ENCODE assay signal across 32 cellular contexts in genomic region chr10:65149878-65150277, GRCh38.
"Had no signal": no experiment of that assay in that cellular context is flagged by ENCODE, and none has a peak within 500 bp of the region (broad histone marks: within the 10 kb centered on the region; RNA-seq: fewer than 3 reads in every experiment).

No MANE protein-coding gene starts in this region.

- H3K4me1 ChIP-seq: adrenal gland, body of pancreas, breast epithelium had no signal

- DNase-seq: activated B cell treated with CpG ODN at 0.5 μM for 24 hours; activated CD4-positive, alpha-beta memory T cell treated with anti-CD3 and anti-CD28 coated beads for 36 hours; activated CD4-positive, alpha-beta T cell treated with anti-CD3 and anti-CD28 coated beads for 4 hours; activated CD4-positive, alpha-beta T cell treated with anti-CD3 and anti-CD28 coated beads, Interleukin-2, amount 10 ng/mL, durations not matched to agents 24 days and 14 days; activated CD4-positive, alpha-beta T cell treated with anti-CD3 and anti-CD28 coated beads, Interleukin-2, amount 50 U/mL, for 1 hour; activated CD4-positive, alpha-beta T cell treated with anti-CD3 and anti-CD28 coated beads, Interleukin-2, amount 50 U/mL, for 4 hours; activated CD4-positive, CD25-positive, alpha-beta regulatory T cell treated with anti-CD3 and anti-CD28 coated beads, Interleukin-2, amount 50 U/mL, for 72 hours; activated CD8-positive, alpha-beta memory T cell treated with anti-CD3 and anti-CD28 coated beads, Interleukin-2, amount 50 U/mL, for 4 hours; activated CD8-positive, alpha-beta T cell treated with anti-CD3 and anti-CD28 coated beads for 36 hours; activated effector memory CD4-positive, alpha-beta T cell treated with anti-CD3 and anti-CD28 coated beads, Interleukin-2, amount 50 U/mL, for 16 hours; activated gamma-delta T cell treated with Interleukin-2 at 50 U/mL for 16 hours; activated naive CD4-positive, alpha-beta T cell; activated naive CD4-positive, alpha-beta T cell treated with anti-CD3 and anti-CD28 coated beads for 36 hours; activated naive CD4-positive, alpha-beta T cell treated with anti-CD3 and anti-CD28 coated beads, Interleukin-2, amount 50 U/mL, for 16 hours; activated naive CD8-positive, alpha-beta T cell treated with anti-CD3 and anti-CD28 coated beads for 36 hours; activated T-cell treated with anti-CD3 and anti-CD28 coated beads for 4 hours; activated T-cell treated with anti-CD3 and anti-CD28 coated beads, Interleukin-2, amount 50 U/mL, for 1 hour; activated T-cell treated with anti-CD3 and anti-CD28 coated beads, Interleukin-2, amount 50 U/mL, for 4 hours; activated T-cell treated with anti-CD3 and anti-CD28 coated beads, Interleukin-2, amount 50 U/mL, for 72 hours; adrenal gland; amniotic stem cell; aorta; body of pancreas; brain microvascular endothelial cell; central memory CD4-positive, alpha-beta T cell; T-helper 2 cell; T-helper 9 cell had no signal

- H3K27me3 ChIP-seq: adrenal gland, body of pancreas, brain microvascular endothelial cell, breast epithelium had no signal

- ATAC-seq: activated CD8-positive, alpha-beta T cell treated with anti-CD3 and anti-CD28 coated beads for 36 hours; activated naive CD4-positive, alpha-beta T cell treated with anti-CD3 and anti-CD28 coated beads, Interleukin-2, amount 50 U/mL, for 72 hours; activated T-cell treated with anti-CD3 and anti-CD28 coated beads, Interleukin-2, amount 50 U/mL, for 4 hours; activated T-cell treated with anti-CD3 and anti-CD28 coated beads, Interleukin-2, amount 50 U/mL, for 72 hours; activated T-helper 17 cell treated with anti-CD3 and anti-CD28 coated beads, Interleukin-2, amount 50 U/mL, for 72 hours; body of pancreas had no signal

- H3K4me3 ChIP-seq: adrenal gland, body of pancreas, breast epithelium had no signal

- FAIRE-seq: TTC549 had no signal

- H3K27ac ChIP-seq: adrenal gland, body of pancreas, brain microvascular endothelial cell, breast epithelium, VCaP had no signal

- H3K36me3 ChIP-seq: adrenal gland, brain microvascular endothelial cell, breast epithelium had no signal

- H3K9me3 ChIP-seq: adrenal gland, body of pancreas, breast epithelium had no signal
